Comparison of ENCODE assay signal across 8 cellular contexts in the genomic region with DNA sequence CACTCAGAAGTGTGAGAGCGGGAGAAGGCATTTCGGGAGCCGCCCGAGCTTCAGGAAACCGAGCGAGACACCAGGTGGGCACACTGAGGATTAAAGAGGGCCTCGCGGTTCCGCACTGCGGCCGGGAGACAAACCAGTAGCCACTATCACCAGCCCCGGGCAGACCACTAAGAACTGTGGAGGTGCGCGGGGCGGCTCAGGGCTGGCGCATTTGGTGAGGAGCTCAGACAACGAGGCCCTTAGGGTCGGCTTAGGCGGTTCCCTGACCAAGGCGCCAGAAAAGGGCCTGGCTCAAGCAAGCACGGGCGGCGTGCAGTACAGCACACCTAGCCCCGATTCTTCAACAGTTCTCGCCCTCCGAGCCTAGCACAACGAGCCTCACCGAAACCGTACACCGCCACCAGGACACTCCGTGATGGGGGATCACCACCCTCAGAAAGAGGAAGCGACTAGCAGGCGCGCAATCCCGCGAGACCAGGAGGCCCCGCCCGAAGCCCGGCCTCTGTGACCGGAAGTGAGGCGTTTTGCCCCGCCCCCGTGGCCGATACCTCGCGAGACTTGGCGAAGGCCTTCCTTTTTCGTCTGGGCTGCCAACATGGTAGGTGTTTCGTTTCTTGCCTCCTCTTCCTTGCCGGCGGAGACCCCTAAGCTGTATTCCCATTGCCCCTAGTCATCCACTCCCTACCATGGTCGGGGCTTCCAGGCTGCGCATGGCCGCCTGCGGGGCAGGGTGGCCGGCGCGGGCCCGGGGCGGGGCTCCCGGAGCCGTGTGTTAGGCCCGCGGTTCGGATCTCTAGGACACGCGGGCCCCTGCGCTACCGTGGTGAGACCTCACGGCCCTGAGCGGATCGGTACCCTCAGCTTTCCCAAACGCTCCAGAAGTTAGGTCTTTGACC. TPM values are rescaled to one million over a fixed set of nuclear protein-coding genes. Genes with fewer than 3 reads are reported as not detected.
DNase-seq lines count a peak whose midpoint lies in the region; TF ChIP-seq lines count a peak whose summit lies in the region.

A gene (plus strand): TSS at position 574 of the 896 bp plus-strand sequence. CDS start 22 bp downstream, at position 596.
A gene with protein sequence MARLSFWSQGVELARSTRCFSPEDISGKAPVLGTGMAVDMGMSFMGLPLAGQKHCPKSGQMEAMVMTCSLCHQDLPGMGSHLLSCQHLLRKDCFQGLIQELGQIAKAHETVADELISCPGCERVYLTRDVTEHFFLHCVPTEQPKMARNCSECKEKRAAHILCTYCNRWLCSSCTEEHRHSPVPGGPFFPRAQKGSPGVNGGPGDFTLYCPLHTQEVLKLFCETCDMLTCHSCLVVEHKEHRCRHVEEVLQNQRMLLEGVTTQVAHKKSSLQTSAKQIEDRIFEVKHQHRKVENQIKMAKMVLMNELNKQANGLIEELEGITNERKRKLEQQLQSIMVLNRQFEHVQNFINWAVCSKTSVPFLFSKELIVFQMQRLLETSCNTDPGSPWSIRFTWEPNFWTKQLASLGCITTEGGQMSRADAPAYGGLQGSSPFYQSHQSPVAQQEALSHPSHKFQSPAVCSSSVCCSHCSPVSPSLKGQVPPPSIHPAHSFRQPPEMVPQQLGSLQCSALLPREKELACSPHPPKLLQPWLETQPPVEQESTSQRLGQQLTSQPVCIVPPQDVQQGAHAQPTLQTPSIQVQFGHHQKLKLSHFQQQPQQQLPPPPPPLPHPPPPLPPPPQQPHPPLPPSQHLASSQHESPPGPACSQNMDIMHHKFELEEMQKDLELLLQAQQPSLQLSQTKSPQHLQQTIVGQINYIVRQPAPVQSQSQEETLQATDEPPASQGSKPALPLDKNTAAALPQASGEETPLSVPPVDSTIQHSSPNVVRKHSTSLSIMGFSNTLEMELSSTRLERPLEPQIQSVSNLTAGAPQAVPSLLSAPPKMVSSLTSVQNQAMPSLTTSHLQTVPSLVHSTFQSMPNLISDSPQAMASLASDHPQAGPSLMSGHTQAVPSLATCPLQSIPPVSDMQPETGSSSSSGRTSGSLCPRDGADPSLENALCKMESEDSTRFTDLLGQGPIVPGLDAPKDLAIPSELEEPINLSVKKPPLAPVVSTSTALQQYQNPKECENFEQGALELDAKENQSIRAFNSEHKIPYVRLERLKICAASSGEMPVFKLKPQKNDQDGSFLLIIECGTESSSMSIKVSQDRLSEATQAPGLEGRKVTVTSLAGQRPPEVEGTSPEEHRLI (N-terminal part only) (minus strand): TSS at position 447 of the 896 bp plus-strand sequence. CDS start 10,391 bp downstream, outside the sequence.

- H3K9me3 ChIP-seq in ES-I3 (ENCODE audit: control insufficient read depth, insufficient read depth, low read length) (no peaks in the 10 kb centered on the region), H9 (ENCODE audit: control insufficient read depth, low read depth, low read length) (no peaks in the 10 kb centered on the region)

- peaks cover 42 to 56% (median 51%) of the 10 kb centered on the region in 3 experiments for H3K36me3 Mint-ChIP-seq in H9 (ENCODE audit: insufficient read depth in 1 of 3, low read depth in 3 of 3)
- H3K36me3 Mint-ChIP-seq in nephron progenitor cell (ENCODE audit: low read depth), result peaks cover 45% of the 10 kb centered on the region
- peaks cover 86% of the 10 kb centered on the region for H3K36me3 Mint-ChIP-seq in stimulated activated naive CD8-positive, alpha-beta T cell treated with anti-CD3 and anti-CD28 coated beads, Interleukin-15, Interleukin-2, amounts not matched to agents 100 ng/mL and 50 ng/mL, for 24 hours (ENCODE audit: low read depth)

- peak within 1 kb of the TSS; percentile 95 for H3K4me3 ChIP-seq in fibroblast of pulmonary artery (replicated peaks; ENCODE audit: low read depth, low read length)

- no peak within 1 kb of the TSS for H4K8ac ChIP-seq in H9 (replicated peaks; ENCODE audit: insufficient read length, low read depth, low read length)

- peak; percentile 97 for DNase-seq in H9
- peak; percentile 96 for DNase-seq in M059J (ENCODE audit: low read depth)
- DNase-seq in activated T-helper 9 cell treated with anti-CD3 and anti-CD28 coated beads, Interleukin-2, amount 50 U/mL, for 16 hours (ENCODE audit: low read depth), result peak; percentile 98
- DNase-seq in fibroblast of pulmonary artery (ENCODE audit: low read depth), result peak; percentile 97
- DNase-seq in nephron progenitor cell, result peak; percentile 100

- peak within 1 kb of the TSS; percentile 13 for H3K56ac ChIP-seq in H9 (ENCODE audit: insufficient read length, low read depth, low read length)

- H3K27me3 ChIP-seq in H9 (ENCODE audit: insufficient read depth, low read length), result no peaks in the 10 kb centered on the region

- H2BK15ac ChIP-seq in H9 (ENCODE audit: low read depth, low read length), result no peak within 1 kb of the TSS

- peak within 1 kb of the TSS; percentile 54 for H3T11ph ChIP-seq in H9 (ENCODE audit: low read length)

- H3K4me1 Mint-ChIP-seq in H9 (peaks cover 34 to 37% of the 10 kb centered on the region in 2 experiments), nephron progenitor cell (peaks cover 57% of the 10 kb centered on the region)
- peaks cover 56% of the 10 kb centered on the region for H3K4me1 Mint-ChIP-seq in stimulated activated naive CD8-positive, alpha-beta T cell treated with anti-CD3 and anti-CD28 coated beads, Interleukin-15, Interleukin-2, amounts not matched to agents 100 ng/mL and 50 ng/mL, for 24 hours (ENCODE audit: low read depth)

- H3K9ac ChIP-seq in ES-I3 (ENCODE audit: low read depth, low read length) (peak within 1 kb of the TSS; percentile 96), H9 (ENCODE audit: extremely low read depth, insufficient read length, low read length) (peak within 1 kb of the TSS; percentile 98)

- peak within 1 kb of the TSS; percentile 15 for H4K91ac ChIP-seq in H9 (ENCODE audit: insufficient read length, low read depth, low read length)

- H2BK5ac ChIP-seq in H9 (ENCODE audit: insufficient read length, low read length), result peak within 1 kb of the TSS; percentile 70

- peaks cover 10% of the 10 kb centered on the region; the same call in 1 of the 2 replicates for H3K79me2 ChIP-seq in H9 (ENCODE audit: insufficient read depth, low read length)

- peak within 1 kb of the TSS; percentile 2 for H2BK120ac ChIP-seq in H9 (ENCODE audit: low read depth, low read length, poor library complexity, severe bottlenecking)

- no peaks in the 10 kb centered on the region for H3K79me1 ChIP-seq in H9 (ENCODE audit: insufficient read depth, low read depth, low read length, poor library complexity, severe bottlenecking)

- no peaks in the 10 kb centered on the region for H4K20me1 ChIP-seq in H9 (ENCODE audit: control insufficient read depth, insufficient read depth, insufficient read length)

- H3K9me3 Mint-ChIP-seq in H9, result peaks cover 0 to 4% of the 10 kb centered on the region in 2 experiments; a peak in 1 of 5 replicates
- H3K9me3 Mint-ChIP-seq in nephron progenitor cell, result no peaks in the 10 kb centered on the region
- no peaks in the 10 kb centered on the region for H3K9me3 Mint-ChIP-seq in stimulated activated naive CD8-positive, alpha-beta T cell treated with anti-CD3 and anti-CD28 coated beads, Interleukin-15, Interleukin-2, amounts not matched to agents 100 ng/mL and 50 ng/mL, for 24 hours

- H3K23me2 ChIP-seq in H9 (ENCODE audit: insufficient read length, low read depth, low read length, poor library complexity, severe bottlenecking), result peaks cover 8% of the 10 kb centered on the region

- no peak within 1 kb of the TSS for H3K23ac ChIP-seq in H9 (ENCODE audit: insufficient read length, low read depth, low read length)

- H2BK20ac ChIP-seq in H9 (ENCODE audit: low read depth, low read length, poor library complexity, severe bottlenecking), result no peak within 1 kb of the TSS

- H4K5ac ChIP-seq in H9 (ENCODE audit: insufficient read length, low read depth, low read length), result peak within 1 kb of the TSS; percentile 81

- peak within 1 kb of the TSS; percentile 97 to 99 (median 99) for H3K27ac Mint-ChIP-seq in H9
- peak within 1 kb of the TSS; percentile 97 for H3K27ac Mint-ChIP-seq in nephron progenitor cell
- H3K27ac Mint-ChIP-seq in stimulated activated naive CD8-positive, alpha-beta T cell treated with anti-CD3 and anti-CD28 coated beads, Interleukin-15, Interleukin-2, amounts not matched to agents 100 ng/mL and 50 ng/mL, for 24 hours, result peak within 1 kb of the TSS; percentile 99

- TF ChIP-seq POLR2A in Raji (IDR thresholded peaks at IDR 0.05; ENCODE audit: insufficient read depth, low read depth, low read length), result peak; percentile 100

- WGBS in H9 (ENCODE audit: extremely low coverage, insufficient read length, low lambda C conversion rate), result no CpG with 5 or more reads among the region's 73 CpGs

- peaks cover 14% of the 10 kb centered on the region for H3K4me1 ChIP-seq in ES-I3 (ENCODE audit: insufficient read depth, low read length)
- peaks cover 3% of the 10 kb centered on the region for H3K4me1 ChIP-seq in H9 (ENCODE audit: insufficient read depth, low read length)

- H3K4ac ChIP-seq in H9 (ENCODE audit: low read depth, low read length), result peak within 1 kb of the TSS; percentile 26

- H3K4me3 Mint-ChIP-seq in H9 (peak within 1 kb of the TSS; percentile 90 to 96), nephron progenitor cell (peak within 1 kb of the TSS; percentile 94)
- H3K4me3 Mint-ChIP-seq in stimulated activated naive CD8-positive, alpha-beta T cell treated with anti-CD3 and anti-CD28 coated beads, Interleukin-15, Interleukin-2, amounts not matched to agents 100 ng/mL and 50 ng/mL, for 24 hours, result peak within 1 kb of the TSS; percentile 97

- H2AFZ ChIP-seq in H9 (ENCODE audit: low read length), result no peak within 1 kb of the TSS

- TF ChIP-seq CTCF in H9 (conservative IDR thresholded peaks at IDR 0.05) (peak; percentile 19; the same call in 2 of the 3 replicates), fibroblast of pulmonary artery (IDR thresholded peaks at IDR 0.05; ENCODE audit: low read length, missing control alignments) (peak; percentile 4), nephron progenitor cell (IDR thresholded peaks at IDR 0.05) (no peak)

- no peaks in the 10 kb centered on the region for H3K27me3 Mint-ChIP-seq in H9 (ENCODE audit: low read depth)
- H3K27me3 Mint-ChIP-seq in nephron progenitor cell (ENCODE audit: low read depth, poor library complexity), result no peaks in the 10 kb centered on the region
- no peaks in the 10 kb centered on the region for H3K27me3 Mint-ChIP-seq in stimulated activated naive CD8-positive, alpha-beta T cell treated with anti-CD3 and anti-CD28 coated beads, Interleukin-15, Interleukin-2, amounts not matched to agents 100 ng/mL and 50 ng/mL, for 24 hours

- no peak within 1 kb of the TSS for H2BK12ac ChIP-seq in H9 (ENCODE audit: insufficient read length, low read depth, low read length)

- peaks cover 29% of the 10 kb centered on the region for H3K36me3 ChIP-seq in ES-I3 (ENCODE audit: insufficient read depth, low read length)

- peak within 1 kb of the TSS; percentile 98 for H3K14ac ChIP-seq in H9 (ENCODE audit: insufficient read depth, low read length)

- H3K27ac ChIP-seq in H9 (ENCODE audit: insufficient read length, low read depth, low read length), result peak within 1 kb of the TSS; percentile 78

- no peak within 1 kb of the TSS for H2AK5ac ChIP-seq in H9 (ENCODE audit: insufficient read length, low read length)

- peak within 1 kb of the TSS; percentile 97 for H3K18ac ChIP-seq in H9 (ENCODE audit: insufficient read length, low read depth, low read length)

- peak within 1 kb of the TSS; percentile 91 for H3K4me2 ChIP-seq in H9 (ENCODE audit: insufficient read depth, insufficient read length, low read length)

RNA-seq across cellular contexts. Expression of the first gene that starts in this region (rescaled TPM):
- total RNA-seq in H9 (2021), result 1,150 and 1,152 TPM in 2 replicates
- 728 and 753 TPM in 2 replicates for total RNA-seq in M059J (2014; rRNA removed; shearing (Covaris generic))

RNA-seq across cellular contexts. Expression of the second gene that starts in this region (rescaled TPM):
- 2.0 and 2.1 TPM in 2 replicates for total RNA-seq in H9 (2021)
- total RNA-seq in M059J (2014; rRNA removed; shearing (Covaris generic)), result 2.2 and 4.1 TPM in 2 replicates

Comparison
In these comparisons a context has a peak if more than half of its experiments do, and no peak if none do; other contexts are left out.
1. Peak in every context shown above with its lines: DNase-seq, H3K4me3 ChIP-seq and H3K27ac ChIP-seq.